ENCODE assay signal across 9 cellular contexts in the genomic region with DNA sequence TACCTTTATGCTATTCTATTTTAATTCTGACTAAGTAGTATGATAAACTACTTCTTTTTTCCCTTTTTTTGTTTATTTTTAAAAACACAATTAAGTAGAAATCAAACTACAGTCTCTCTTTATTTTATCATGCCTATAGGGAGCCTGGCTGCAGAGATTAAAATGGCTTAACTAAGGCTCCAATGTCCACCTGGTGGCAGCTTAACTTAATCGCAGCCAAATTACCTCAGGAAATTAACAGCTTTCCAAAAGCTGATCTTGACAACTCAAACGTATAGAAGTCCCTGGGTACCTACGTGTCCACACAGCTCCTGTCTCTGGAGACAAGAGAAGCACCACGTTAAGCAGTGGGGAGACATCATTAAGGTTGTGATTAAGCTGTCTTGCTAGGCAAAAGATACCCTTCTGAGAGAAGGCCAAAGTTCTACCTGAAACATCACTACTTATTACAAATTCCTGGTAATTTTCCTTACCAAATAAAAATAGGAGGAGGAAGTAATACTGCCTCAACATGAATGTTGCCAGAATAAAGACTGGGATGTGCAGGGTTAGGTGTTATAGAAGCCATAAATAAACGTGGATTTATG.
DNase-seq lines count a peak whose midpoint lies in the region; ATAC-seq and TF ChIP-seq lines count a peak whose summit lies in the region.
"Had no signal": no experiment of that assay in that cellular context is flagged by ENCODE, and none has a peak within 500 bp of the region (broad histone marks: within the 10 kb centered on the region; RNA-seq: fewer than 3 reads in every experiment).

No MANE protein-coding gene starts in this region.

- POLR2A ChIA-PET in WTC11 (lab: Charles Lee), result no interaction called here

- no peak overlapping the region for H3K4me3 Mint-ChIP-seq in WTC11
- H3K4me3 Mint-ChIP-seq in activated naive CD8-positive, alpha-beta T cell treated with anti-CD3 and anti-CD28 coated beads, Interleukin-2, amount 50 U/mL, for 24 hours, result no peak overlapping the region

- ATAC-seq in WTC11 (peak; percentile 73), left lobe of liver (peak; percentile 45), GM21723 (IDR thresholded peaks at IDR 0.05; ENCODE audit: unreplicated experiment) (no peak)
- no peak for ATAC-seq in activated naive CD8-positive, alpha-beta T cell treated with anti-CD3 and anti-CD28 coated beads, Interleukin-2, amount 50 U/mL, for 24 hours

- peaks cover 22% of the 10 kb centered on the region for H3K36me3 Mint-ChIP-seq in WTC11
- no peaks in the 10 kb centered on the region for H3K36me3 Mint-ChIP-seq in activated naive CD8-positive, alpha-beta T cell treated with anti-CD3 and anti-CD28 coated beads, Interleukin-2, amount 50 U/mL, for 24 hours (ENCODE audit: low read depth)

- no peak overlapping the region for H3K27ac Mint-ChIP-seq in WTC11
- no peak overlapping the region for H3K27ac Mint-ChIP-seq in activated naive CD8-positive, alpha-beta T cell treated with anti-CD3 and anti-CD28 coated beads, Interleukin-2, amount 50 U/mL, for 24 hours

- peaks cover 48% of the 10 kb centered on the region for H3K9me3 Mint-ChIP-seq in WTC11
- peaks cover 16% of the 10 kb centered on the region for H3K9me3 Mint-ChIP-seq in activated naive CD8-positive, alpha-beta T cell treated with anti-CD3 and anti-CD28 coated beads, Interleukin-2, amount 50 U/mL, for 24 hours

- CTCF ChIA-PET in WTC11 (lab: Charles Lee), result interaction anchor here (0.6 to 3.3 kb wide), 12 partner anchors 12 to 208 kb away, joined by 3 to 20 read pairs (median 4); a partner anchor contains a TSS

- no peaks in the 10 kb centered on the region for H3K4me1 Mint-ChIP-seq in WTC11
- H3K4me1 Mint-ChIP-seq in activated naive CD8-positive, alpha-beta T cell treated with anti-CD3 and anti-CD28 coated beads, Interleukin-2, amount 50 U/mL, for 24 hours, result no peaks in the 10 kb centered on the region

- peaks cover 11% of the 10 kb centered on the region for H3K27me3 Mint-ChIP-seq in WTC11 (ENCODE audit: low read depth)
- H3K27me3 Mint-ChIP-seq in activated naive CD8-positive, alpha-beta T cell treated with anti-CD3 and anti-CD28 coated beads, Interleukin-2, amount 50 U/mL, for 24 hours, result peaks cover 11% of the 10 kb centered on the region

- DNase-seq in DMS79 (lab: John Stamatoyannopoulos, UW), result peak; percentile 46
- DNase-seq in HT-29 (ENCODE audit: low spot score), result peak; percentile 69
- no peak for DNase-seq in WTC11 (ENCODE audit: low spot score)
- DNase-seq in left lobe of liver (ENCODE audit: low spot score), result no peak
- DNase-seq in GDM1 (lab: John Stamatoyannopoulos, UW), result no peak
- DNase-seq in activated CD4-positive, alpha-beta T cell treated with anti-CD3 and anti-CD28 coated beads for 48 hours, result no peak
- no peak for DNase-seq in activated naive CD8-positive, alpha-beta T cell treated with anti-CD3 and anti-CD28 coated beads, Interleukin-2, amount 50 U/mL, for 24 hours
- DNase-seq: effector CD8-positive, alpha-beta T cell had no signal

- peak; percentile 45 for TF ChIP-seq CTCF in WTC11 (IDR thresholded peaks at IDR 0.05)

TF ChIP-seq in WTC11, 78 proteins besides CTCF, POLR2A, EP300 and RAD21:
- no peak for TF ChIP-seq MXD4 (CRISPR knock-in tag; IDR thresholded peaks at IDR 0.05; ENCODE audit: borderline replicate concordance)

Comparison
In these comparisons a context has a peak if more than half of its experiments do, and no peak if none do; other contexts are left out.
1. DNase-seq: peak in DMS79 (single experiment) and HT-29 (single experiment); none in WTC11 (single experiment), left lobe of liver (single experiment), GDM1 (single experiment), activated CD4-positive, alpha-beta T cell treated with anti-CD3 and anti-CD28 coated beads for 48 hours (single experiment) and activated naive CD8-positive, alpha-beta T cell treated with anti-CD3 and anti-CD28 coated beads, Interleukin-2, amount 50 U/mL, for 24 hours (single experiment).
2. ATAC-seq: peak in WTC11 (single experiment) and left lobe of liver (single experiment); none in GM21723 (single experiment) and activated naive CD8-positive, alpha-beta T cell treated with anti-CD3 and anti-CD28 coated beads, Interleukin-2, amount 50 U/mL, for 24 hours (single experiment).